Comparison of ENCODE assay signal across 12 cellular contexts in the genomic region with DNA sequence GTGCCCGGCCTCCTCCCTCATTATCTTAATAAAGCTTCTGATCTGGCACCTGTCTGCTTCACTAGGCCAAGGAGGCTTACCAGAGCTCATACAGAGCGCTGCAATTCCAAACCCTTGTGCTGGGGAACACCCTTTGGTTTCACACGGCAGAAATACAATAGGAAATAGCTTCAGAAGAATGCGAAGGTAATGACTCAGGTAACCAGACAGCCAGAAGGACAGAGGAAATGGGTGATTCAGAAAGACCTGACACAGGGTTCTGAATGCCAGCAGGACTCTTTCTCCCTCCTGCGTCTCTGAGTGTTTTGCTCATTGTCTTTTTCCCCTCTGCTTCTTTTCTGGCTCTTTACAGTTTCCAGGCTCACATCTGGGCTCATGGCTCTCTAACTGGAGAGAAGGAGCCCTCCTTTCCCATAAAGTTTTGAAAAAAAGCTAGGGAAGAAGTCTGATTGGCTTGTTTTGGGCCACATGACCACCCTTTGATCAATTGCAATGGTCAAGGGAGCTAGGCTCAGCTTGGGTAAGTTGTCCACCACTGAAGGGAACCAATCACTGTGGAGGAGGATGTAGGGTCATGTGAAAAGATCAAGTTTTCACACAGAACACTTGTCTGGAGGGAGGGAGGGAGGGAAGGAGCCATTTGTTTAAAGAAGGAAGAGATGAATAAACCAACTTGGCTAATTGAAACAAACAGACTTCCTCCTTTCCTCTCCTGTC.
DNase-seq lines count a peak whose midpoint lies in the region; ATAC-seq and TF ChIP-seq lines count a peak whose summit lies in the region.
"Had no signal": no experiment of that assay in that cellular context is flagged by ENCODE, and none has a peak within 500 bp of the region (broad histone marks: within the 10 kb centered on the region; RNA-seq: fewer than 3 reads in every experiment).

No MANE protein-coding gene starts in this region.

- H3K27me3 Mint-ChIP-seq in activated naive CD4-positive, alpha-beta T cell treated with anti-CD3 and anti-CD28 coated beads, Interleukin-2, amount 10 ng/mL, durations not matched to agents 7 days and 5 days: peaks cover 4% of the 10 kb centered on the region

- peaks cover 0 to 23% (median 5%) of the 10 kb centered on the region in 4 donors for H3K4me1 ChIP-seq in stomach

- H3K27me3 ChIP-seq in stomach: no peaks in the 10 kb centered on the region

- TF ChIP-seq CTCF in RWPE1 (conservative IDR thresholded peaks at IDR 0.05; ENCODE audit: low read depth) (no peak), fibroblast of pulmonary artery (IDR thresholded peaks at IDR 0.05; ENCODE audit: low read length, missing control alignments) (no peak), stomach (IDR thresholded peaks at IDR 0.05) (no peak)

- H3K4me1 Mint-ChIP-seq in activated naive CD4-positive, alpha-beta T cell treated with anti-CD3 and anti-CD28 coated beads, Interleukin-2, amount 10 ng/mL, durations not matched to agents 7 days and 5 days: peaks cover 32% of the 10 kb centered on the region

- TF ChIP-seq POLR2A in stomach (IDR thresholded peaks at IDR 0.05): no peak

- H3K9me3 Mint-ChIP-seq in activated naive CD4-positive, alpha-beta T cell treated with anti-CD3 and anti-CD28 coated beads, Interleukin-2, amount 10 ng/mL, durations not matched to agents 7 days and 5 days: peaks cover 2% of the 10 kb centered on the region

- POLR2A ChIA-PET in RWPE1 (lab: Yijun Ruan, JAX; ENCODE audit: low non-redundant PET): no interaction called here

- no peak for DNase-seq in activated naive CD4-positive, alpha-beta T cell treated with anti-CD3 and anti-CD28 coated beads, Interleukin-2, amount 10 ng/mL, durations not matched to agents 7 days and 5 days
- DNase-seq in activated naive CD4-positive, alpha-beta T cell treated with anti-CD3 and anti-CD28 coated beads, Interleukin-2, amount 50 U/mL, for 16 hours: no peak
- DNase-seq in RWPE1 (ENCODE audit: low spot score) (peak; percentile 79), fibroblast of pulmonary artery (ENCODE audit: low read depth) (peak; percentile 7), stomach (no peak), DMS 273 treated with DMSO at 0.1 percent for 48 hours (lab: John Stamatoyannopoulos, UW) (no peak)
- DNase-seq: activated CD4-positive, alpha-beta T cell treated with anti-CD3 and anti-CD28 coated beads for 4 hours; activated gamma-delta T cell treated with Interleukin-2 at 50 U/mL for 16 hours; lower lobe of right lung; stimulated activated CD8-positive, alpha-beta memory T cell treated with anti-CD3 and anti-CD28 coated beads, Interleukin-4, amount 100 ng/mL, for 48 hours had no signal

- 58 to 77% (median 73%) methylated on average over 5 of the region's 5 CpGs for WGBS in stomach, 5 donors

- H3K4me3 ChIP-seq in fibroblast of pulmonary artery (replicated peaks; ENCODE audit: low read depth, low read length): no peak overlapping the region
- H3K4me3 ChIP-seq in stomach: no peak overlapping the region
- H3K4me3 ChIP-seq: lower lobe of right lung had no signal

- peak overlapping the region; percentile 38 for H3K27ac Mint-ChIP-seq in activated naive CD4-positive, alpha-beta T cell treated with anti-CD3 and anti-CD28 coated beads, Interleukin-2, amount 10 ng/mL, durations not matched to agents 7 days and 5 days

- no peaks in the 10 kb centered on the region for H3K36me3 ChIP-seq in stomach
- H3K36me3 ChIP-seq: lower lobe of right lung had no signal

- TF ChIP-seq EP300 in stomach (IDR thresholded peaks at IDR 0.05): no peak

- ATAC-seq in GM21619 (IDR thresholded peaks at IDR 0.05; ENCODE audit: unreplicated experiment) (no peak), GM18517 (IDR thresholded peaks at IDR 0.05; ENCODE audit: unreplicated experiment) (no peak)

- intact Hi-C loops in stomach (cut with DNase I; ENCODE audit: low total_unique reads): loop anchor here (5.0 kb wide), 1 partner anchor 234 kb away; no protein-coding TSS in a partner anchor

- CTCF ChIA-PET in activated naive CD4-positive, alpha-beta T cell treated with anti-CD3 and anti-CD28 coated beads, Interleukin-2, amount 10 ng/mL, durations not matched to agents 7 days and 5 days (lab: Charles Lee): interaction anchor here (0.5 to 2.1 kb wide), 21 partner anchors 9 to 709 kb away, joined by 3 to 18 read pairs (median 3); no protein-coding TSS in a partner anchor
- CTCF ChIA-PET in RWPE1 (lab: Yijun Ruan, JAX): interaction anchor here (0.6 to 1.6 kb wide), 8 partner anchors 13 to 912 kb away, joined by 3 to 7 read pairs (median 3); a partner anchor contains a TSS

- H3K36me3 Mint-ChIP-seq in activated naive CD4-positive, alpha-beta T cell treated with anti-CD3 and anti-CD28 coated beads, Interleukin-2, amount 10 ng/mL, durations not matched to agents 7 days and 5 days: no peaks in the 10 kb centered on the region

- H3K27ac ChIP-seq in RWPE1: no peak overlapping the region
- H3K27ac ChIP-seq in stomach: peak overlapping the region in 3 of 5 donors; percentile 18 to 46 (median 32)
- H3K27ac ChIP-seq: lower lobe of right lung had no signal

- no peak overlapping the region for H3K4me3 Mint-ChIP-seq in activated naive CD4-positive, alpha-beta T cell treated with anti-CD3 and anti-CD28 coated beads, Interleukin-2, amount 10 ng/mL, durations not matched to agents 7 days and 5 days

- no peaks in the 10 kb centered on the region for H3K9me3 ChIP-seq in stomach
- H3K9me3 ChIP-seq: lower lobe of right lung had no signal

Comparison
In these comparisons a context has a peak if more than half of its experiments do, and no peak if none do; other contexts are left out.
1. DNase-seq: peak in RWPE1 (single experiment) and fibroblast of pulmonary artery (single experiment); none in activated naive CD4-positive, alpha-beta T cell treated with anti-CD3 and anti-CD28 coated beads, Interleukin-2, amount 10 ng/mL, durations not matched to agents 7 days and 5 days (single experiment), activated naive CD4-positive, alpha-beta T cell treated with anti-CD3 and anti-CD28 coated beads, Interleukin-2, amount 50 U/mL, for 16 hours (single experiment), stomach (single experiment) and DMS 273 treated with DMSO at 0.1 percent for 48 hours (single experiment).